8 cellular contexts compared by ENCODE assay signal in the genomic region with DNA sequence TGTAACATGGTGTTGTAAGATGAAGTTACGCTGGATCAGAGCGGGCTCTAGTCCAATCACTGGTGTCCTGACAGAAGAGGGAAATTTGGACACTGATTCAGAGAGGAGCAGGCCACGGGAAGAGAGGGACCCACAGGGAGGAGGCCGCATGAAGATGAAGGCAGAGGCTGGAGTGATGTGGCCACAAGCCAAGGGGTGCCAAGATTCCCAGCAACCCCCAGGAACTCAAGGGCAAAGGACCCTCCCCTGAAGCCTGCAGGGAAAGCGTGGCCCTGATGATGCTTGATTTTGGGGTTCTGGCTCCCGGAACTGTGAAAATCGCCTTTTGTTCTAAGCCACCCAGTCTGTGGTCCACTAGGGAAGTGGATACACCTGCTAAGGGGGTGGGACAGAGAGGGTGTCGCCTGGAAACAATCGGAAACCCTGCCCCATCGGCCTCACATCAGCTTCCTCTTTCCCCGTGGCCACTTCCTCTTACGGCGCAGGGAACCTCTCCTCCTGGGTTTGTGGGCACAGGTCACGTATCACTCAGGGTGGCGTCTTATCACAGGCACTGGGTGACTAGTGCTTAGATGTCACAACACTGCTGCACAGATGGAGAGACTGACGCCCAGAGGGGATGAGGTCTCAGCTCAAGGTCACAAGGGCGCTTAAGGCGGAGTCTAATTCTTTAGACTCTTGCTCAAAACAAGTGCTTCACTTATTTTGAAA. TPM values are rescaled to one million over a fixed set of nuclear protein-coding genes. Genes with fewer than 3 reads are reported as not detected.
DNase-seq lines count a peak whose midpoint lies in the region; ATAC-seq and TF ChIP-seq lines count a peak whose summit lies in the region.

No MANE protein-coding gene starts in this region.

- peaks cover 30 to 49% (median 39%) of the 10 kb centered on the region in 4 donors for H3K4me1 Mint-ChIP-seq in CD4-positive, alpha-beta memory T cell
- peaks cover 33% of the 10 kb centered on the region for H3K4me1 Mint-ChIP-seq in activated T-helper 17 cell treated with anti-CD3 and anti-CD28 coated beads, Interleukin-2, amount 50 U/mL, for 72 hours

- 79% methylated on average over 18 of the region's 18 CpGs for WGBS in suprapubic skin

- H3K9me3 Mint-ChIP-seq in CD4-positive, alpha-beta memory T cell = peaks cover 0 to 1% (median 0%) of the 10 kb centered on the region in 8 donors
- peaks cover 6% of the 10 kb centered on the region for H3K9me3 Mint-ChIP-seq in activated T-helper 17 cell treated with anti-CD3 and anti-CD28 coated beads, Interleukin-2, amount 50 U/mL, for 72 hours

- no peaks in the 10 kb centered on the region for H3K36me3 ChIP-seq in CD4-positive, alpha-beta memory T cell (ENCODE audit: insufficient read depth, low read length)
- H3K36me3 ChIP-seq in Peyer's patch (no peaks in the 10 kb centered on the region), suprapubic skin (peaks cover 5% of the 10 kb centered on the region)

- no peaks in the 10 kb centered on the region for H3K9me3 ChIP-seq in CD4-positive, alpha-beta memory T cell (ENCODE audit: control insufficient read depth in 1 of 2, low read length in 2 of 2)
- no peaks in the 10 kb centered on the region for H3K9me3 ChIP-seq in Peyer's patch
- H3K9me3 ChIP-seq in suprapubic skin = no peaks in the 10 kb centered on the region

- peak overlapping the region; percentile 67 for H3K27ac ChIP-seq in CD4-positive, alpha-beta memory T cell (ENCODE audit: low read depth, low read length)
- peak overlapping the region in 3 of 4 donors; percentile 21 to 78 (median 30) for H3K27ac ChIP-seq in Peyer's patch
- no peak overlapping the region for H3K27ac ChIP-seq in suprapubic skin

- peak overlapping the region; percentile 87 to 98 (median 97) for H3K27ac Mint-ChIP-seq in CD4-positive, alpha-beta memory T cell
- peak overlapping the region; percentile 100 for H3K27ac Mint-ChIP-seq in activated T-helper 17 cell treated with anti-CD3 and anti-CD28 coated beads, Interleukin-2, amount 50 U/mL, for 72 hours

- intact Hi-C loops in CD4-positive, alpha-beta memory T cell (cut with micrococcal nuclease) = loop anchor here (10.0 kb wide), 1 partner anchor 457 kb away; no protein-coding TSS in a partner anchor

- ATAC-seq in GM21619 (IDR thresholded peaks at IDR 0.05; ENCODE audit: unreplicated experiment) = peak; percentile 64
- peak; percentile 99 for ATAC-seq in activated T-helper 17 cell treated with anti-CD3 and anti-CD28 coated beads, Interleukin-2, amount 50 U/mL, for 72 hours (replicated peaks)

- peak overlapping the region; percentile 73 to 92 (median 84) for H3K4me3 Mint-ChIP-seq in CD4-positive, alpha-beta memory T cell
- H3K4me3 Mint-ChIP-seq in activated T-helper 17 cell treated with anti-CD3 and anti-CD28 coated beads, Interleukin-2, amount 50 U/mL, for 72 hours = peak overlapping the region; percentile 98

- peaks cover 38% of the 10 kb centered on the region for H3K4me1 ChIP-seq in CD4-positive, alpha-beta memory T cell (ENCODE audit: insufficient read depth, low read length)
- peaks cover 0 to 15% (median 2%) of the 10 kb centered on the region in 4 donors for H3K4me1 ChIP-seq in Peyer's patch
- H3K4me1 ChIP-seq in suprapubic skin = no peaks in the 10 kb centered on the region

- H3K4me3 ChIP-seq in CD4-positive, alpha-beta memory T cell (ENCODE audit: low read length in 2 of 2) = peak overlapping the region; percentile 37 to 39
- H3K4me3 ChIP-seq in Peyer's patch = no peak overlapping the region
- H3K4me3 ChIP-seq in suprapubic skin = no peak overlapping the region

- H3K36me3 Mint-ChIP-seq in CD4-positive, alpha-beta memory T cell = no peaks in the 10 kb centered on the region
- peaks cover 10% of the 10 kb centered on the region for H3K36me3 Mint-ChIP-seq in activated T-helper 17 cell treated with anti-CD3 and anti-CD28 coated beads, Interleukin-2, amount 50 U/mL, for 72 hours (ENCODE audit: low read depth)

- no peak for TF ChIP-seq CTCF in Peyer's patch (IDR thresholded peaks at IDR 0.05)
- no peak for TF ChIP-seq CTCF in suprapubic skin (IDR thresholded peaks at IDR 0.05)

- POLR2A ChIA-PET in CD4-positive, alpha-beta memory T cell (lab: Charles Lee; ENCODE audit: partially characterized antibody) = interaction anchor here (1.6 to 1.9 kb wide), 2 partner anchors 50 to 893 kb away, joined by 3 to 5 read pairs; no protein-coding TSS in a partner anchor

- peak; percentile 80 to 91 (median 83) for DNase-seq in CD4-positive, alpha-beta memory T cell
- DNase-seq in Peyer's patch (peak in 2 of 3 donors; percentile 89 to 91), medulla oblongata (ENCODE audit: extremely low spot score) (peak; percentile 75), suprapubic skin (ENCODE audit: low spot score in 2 of 2) (no peak), NCI-H2171 (lab: John Stamatoyannopoulos, UW) (no peak)
- peak; percentile 17 to 84 (median 58) for DNase-seq in stimulated activated naive CD4-positive, alpha-beta T cell (lab: John Stamatoyannopoulos, UW)

- H3K27me3 Mint-ChIP-seq in CD4-positive, alpha-beta memory T cell = no peaks in the 10 kb centered on the region
- H3K27me3 Mint-ChIP-seq in activated T-helper 17 cell treated with anti-CD3 and anti-CD28 coated beads, Interleukin-2, amount 50 U/mL, for 72 hours = no peaks in the 10 kb centered on the region

- no peak for TF ChIP-seq POLR2A in Peyer's patch (IDR thresholded peaks at IDR 0.05)
- TF ChIP-seq POLR2A in suprapubic skin (IDR thresholded peaks at IDR 0.05) = no peak

- H3K27me3 ChIP-seq in CD4-positive, alpha-beta memory T cell (ENCODE audit: insufficient read depth, low read length) = no peaks in the 10 kb centered on the region
- H3K27me3 ChIP-seq in Peyer's patch = no peaks in the 10 kb centered on the region
- H3K27me3 ChIP-seq in suprapubic skin = no peaks in the 10 kb centered on the region

- CTCF ChIA-PET in CD4-positive, alpha-beta memory T cell (lab: Charles Lee; ENCODE audit: partially characterized antibody) = interaction anchor here (4.2 kb wide), 1 partner anchor 892 kb away, joined by 44 read pairs; no protein-coding TSS in a partner anchor

- no peak for TF ChIP-seq EP300 in suprapubic skin (IDR thresholded peaks at IDR 0.05)

RNA-seq across cellular contexts. Expression of a gene that starts 58.0 kb away (rescaled TPM):
- 1 to 10 TPM in 1 of 2 experiments, under 1 TPM in 1; 0.55 to 1.3 TPM for total RNA-seq in CD4-positive, alpha-beta memory T cell
- under 1 TPM; 0.16 to 0.55 TPM for polyA plus RNA-seq in CD4-positive, alpha-beta memory T cell
- total RNA-seq in Peyer's patch (100 to 1,000 TPM in 1 of 4 donors, 10 to 100 TPM in 3; 32.4 to 168 (median 52.5) TPM), suprapubic skin (10 to 100 TPM; 28.4 to 95.4 (median 57.5) TPM)
- total RNA-seq in activated T-helper 17 cell treated with anti-CD3 and anti-CD28 coated beads, Interleukin-2, amount 50 U/mL, for 72 hours = 1 to 10 TPM; 1.6 to 2.2 TPM

Comparison
In these comparisons a context has a peak if more than half of its experiments do, and no peak if none do; other contexts are left out.
1. DNase-seq: peak in CD4-positive, alpha-beta memory T cell (5 of 5), Peyer's patch (2 of 3), medulla oblongata (single experiment) and stimulated activated naive CD4-positive, alpha-beta T cell (6 of 6); none in suprapubic skin (0 of 2) and NCI-H2171 (single experiment).
2. H3K4me3 ChIP-seq: peak in CD4-positive, alpha-beta memory T cell (2 of 2); none in Peyer's patch (0 of 4) and suprapubic skin (single experiment).
3. RNA of a gene that starts 58.0 kb away (total RNA-seq): 28.4 to 95.4 TPM in suprapubic skin and 32.4 to 168 TPM in Peyer's patch; 1.6 to 2.2 TPM in activated T-helper 17 cell treated with anti-CD3 and anti-CD28 coated beads, Interleukin-2, amount 50 U/mL, for 72 hours and 0.55 to 1.3 TPM in CD4-positive, alpha-beta memory T cell; every median in the first group is over 4 times any median in the second.